Comparison of ENCODE assay signal across 11 cellular contexts in the genomic region with DNA sequence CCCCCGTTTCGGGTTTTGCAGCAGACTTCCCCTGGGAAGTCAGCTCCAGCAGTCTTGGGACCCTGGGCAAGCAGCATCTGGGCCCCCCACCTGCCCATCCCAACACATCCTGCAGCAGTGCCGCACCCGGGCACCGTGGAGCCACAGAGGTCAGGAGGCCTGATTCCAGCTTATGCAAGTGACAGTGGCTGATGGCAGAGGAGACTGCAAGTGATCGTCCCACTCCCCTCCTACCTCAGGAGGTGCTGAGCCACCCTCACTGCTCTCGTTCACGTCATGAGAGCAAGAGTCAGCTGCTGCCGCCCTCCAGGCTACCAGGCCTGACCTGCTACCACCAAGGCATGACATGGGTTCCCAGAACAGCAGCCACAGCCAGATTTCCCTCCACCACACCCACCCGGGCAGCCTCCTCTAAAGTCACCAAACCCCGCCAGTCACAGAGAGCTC. TPM values are rescaled to one million over a fixed set of nuclear protein-coding genes. Genes with fewer than 3 reads are reported as not detected.
DNase-seq lines count a peak whose midpoint lies in the region; ATAC-seq and TF ChIP-seq lines count a peak whose summit lies in the region.
"Had no signal": no experiment of that assay in that cellular context is flagged by ENCODE, and none has a peak within 500 bp of the region (broad histone marks: within the 10 kb centered on the region; RNA-seq: fewer than 3 reads in every experiment).

No MANE protein-coding gene starts in this region.

- intact Hi-C loops in tibial artery (cut with DNase I; ENCODE audit: low total_unique reads) = no loop called here
- intact Hi-C loops in activated CD4-positive, alpha-beta T cell treated with anti-CD3 and anti-CD28 coated beads, Interleukin-2, amount 10 ng/mL, durations not matched to agents 24 days and 14 days (cut with micrococcal nuclease) = no loop called here

- H3K27ac ChIP-seq in tibial artery = peak overlapping the region; percentile 68 to 74

- CTCF ChIA-PET in activated naive CD4-positive, alpha-beta T cell treated with anti-CD3 and anti-CD28 coated beads, Interleukin-2, amount 10 ng/mL, durations not matched to agents 7 days and 5 days (lab: Charles Lee) = no interaction called here

- DNase-seq in activated naive CD4-positive, alpha-beta T cell treated with anti-CD3 and anti-CD28 coated beads, Interleukin-2, amount 50 U/mL, for 72 hours (ENCODE audit: low spot score in 2 of 2) = no peak
- DNase-seq in activated naive CD4-positive, alpha-beta T cell treated with anti-CD3 and anti-CD28 coated beads, Interleukin-2, amount 10 ng/mL, durations not matched to agents 7 days and 5 days = no peak
- no peak for DNase-seq in activated naive CD8-positive, alpha-beta T cell treated with anti-CD3 and anti-CD28 coated beads, Interleukin-2, amount 50 U/mL, for 24 hours
- peak; percentile 52 for DNase-seq in myocyte (ENCODE audit: low read depth)
- DNase-seq in tibial artery = peak in 1 of 2 donors; percentile 63
- no peak for DNase-seq in activated CD4-positive, alpha-beta T cell treated with anti-CD3 and anti-CD28 coated beads, Interleukin-2, amount 10 ng/mL, durations not matched to agents 24 days and 14 days
- DNase-seq in activated gamma-delta T cell (lab: John Stamatoyannopoulos, UW) = no peak
- DNase-seq: activated naive CD4-positive, alpha-beta T cell; immature natural killer cell; T-helper 9 cell had no signal

- peak overlapping the region in 1 of 2 donors; percentile 21 for H3K4me3 ChIP-seq in tibial artery

- TF ChIP-seq CTCF in tibial artery (IDR thresholded peaks at IDR 0.05) = no peak

- no peaks in the 10 kb centered on the region for H3K9me3 ChIP-seq in tibial artery

- H3K36me3 Mint-ChIP-seq in activated naive CD4-positive, alpha-beta T cell treated with anti-CD3 and anti-CD28 coated beads, Interleukin-2, amount 50 U/mL, for 72 hours = peaks cover 32 to 49% of the 10 kb centered on the region in 2 donors
- H3K36me3 Mint-ChIP-seq in activated naive CD4-positive, alpha-beta T cell treated with anti-CD3 and anti-CD28 coated beads, Interleukin-2, amount 10 ng/mL, durations not matched to agents 7 days and 5 days = peaks cover 60% of the 10 kb centered on the region
- H3K36me3 Mint-ChIP-seq in activated naive CD8-positive, alpha-beta T cell treated with anti-CD3 and anti-CD28 coated beads, Interleukin-2, amount 50 U/mL, for 24 hours (ENCODE audit: low read depth) = peaks cover 54% of the 10 kb centered on the region
- peaks cover 42% of the 10 kb centered on the region for H3K36me3 Mint-ChIP-seq in activated CD4-positive, alpha-beta T cell treated with anti-CD3 and anti-CD28 coated beads, Interleukin-2, amount 10 ng/mL, durations not matched to agents 24 days and 14 days (ENCODE audit: low read depth)

- H3K27ac Mint-ChIP-seq in activated naive CD4-positive, alpha-beta T cell treated with anti-CD3 and anti-CD28 coated beads, Interleukin-2, amount 50 U/mL, for 72 hours = peak overlapping the region; percentile 62 to 71
- no peak overlapping the region for H3K27ac Mint-ChIP-seq in activated naive CD4-positive, alpha-beta T cell treated with anti-CD3 and anti-CD28 coated beads, Interleukin-2, amount 10 ng/mL, durations not matched to agents 7 days and 5 days
- H3K27ac Mint-ChIP-seq in activated naive CD8-positive, alpha-beta T cell treated with anti-CD3 and anti-CD28 coated beads, Interleukin-2, amount 50 U/mL, for 24 hours = peak overlapping the region; percentile 62
- H3K27ac Mint-ChIP-seq in activated CD4-positive, alpha-beta T cell treated with anti-CD3 and anti-CD28 coated beads, Interleukin-2, amount 10 ng/mL, durations not matched to agents 24 days and 14 days = no peak overlapping the region

- no peaks in the 10 kb centered on the region for H3K27me3 ChIP-seq in tibial artery

- no peak overlapping the region for H3K4me3 Mint-ChIP-seq in activated naive CD4-positive, alpha-beta T cell treated with anti-CD3 and anti-CD28 coated beads, Interleukin-2, amount 10 ng/mL, durations not matched to agents 7 days and 5 days
- no peak overlapping the region for H3K4me3 Mint-ChIP-seq in activated naive CD8-positive, alpha-beta T cell treated with anti-CD3 and anti-CD28 coated beads, Interleukin-2, amount 50 U/mL, for 24 hours
- H3K4me3 Mint-ChIP-seq in activated CD4-positive, alpha-beta T cell treated with anti-CD3 and anti-CD28 coated beads, Interleukin-2, amount 10 ng/mL, durations not matched to agents 24 days and 14 days = no peak overlapping the region
- H3K4me3 Mint-ChIP-seq: immature natural killer cell had no signal

- H3K4me1 ChIP-seq in tibial artery = peaks cover 0 to 36% (median 21%) of the 10 kb centered on the region in 4 donors

- H3K4me1 Mint-ChIP-seq in activated naive CD4-positive, alpha-beta T cell treated with anti-CD3 and anti-CD28 coated beads, Interleukin-2, amount 10 ng/mL, durations not matched to agents 7 days and 5 days = peaks cover 17% of the 10 kb centered on the region
- peaks cover 23% of the 10 kb centered on the region for H3K4me1 Mint-ChIP-seq in activated naive CD8-positive, alpha-beta T cell treated with anti-CD3 and anti-CD28 coated beads, Interleukin-2, amount 50 U/mL, for 24 hours
- H3K4me1 Mint-ChIP-seq in activated CD4-positive, alpha-beta T cell treated with anti-CD3 and anti-CD28 coated beads, Interleukin-2, amount 10 ng/mL, durations not matched to agents 24 days and 14 days = peaks cover 23% of the 10 kb centered on the region

- H3K27me3 Mint-ChIP-seq in activated naive CD4-positive, alpha-beta T cell treated with anti-CD3 and anti-CD28 coated beads, Interleukin-2, amount 10 ng/mL, durations not matched to agents 7 days and 5 days = no peaks in the 10 kb centered on the region
- H3K27me3 Mint-ChIP-seq in activated naive CD8-positive, alpha-beta T cell treated with anti-CD3 and anti-CD28 coated beads, Interleukin-2, amount 50 U/mL, for 24 hours = no peaks in the 10 kb centered on the region
- H3K27me3 Mint-ChIP-seq in activated CD4-positive, alpha-beta T cell treated with anti-CD3 and anti-CD28 coated beads, Interleukin-2, amount 10 ng/mL, durations not matched to agents 24 days and 14 days = no peaks in the 10 kb centered on the region

- ATAC-seq in activated naive CD4-positive, alpha-beta T cell treated with anti-CD3 and anti-CD28 coated beads, Interleukin-2, amount 50 U/mL, for 72 hours = peak; percentile 6 to 12
- ATAC-seq in activated naive CD8-positive, alpha-beta T cell treated with anti-CD3 and anti-CD28 coated beads, Interleukin-2, amount 50 U/mL, for 24 hours = no peak
- no peak for ATAC-seq in HG02973 (IDR thresholded peaks at IDR 0.05; ENCODE audit: unreplicated experiment)

- peaks cover 5 to 29% (median 27%) of the 10 kb centered on the region in 3 donors for H3K36me3 ChIP-seq in tibial artery

- peaks cover 4 to 8% of the 10 kb centered on the region in 2 donors for H3K9me3 Mint-ChIP-seq in activated naive CD4-positive, alpha-beta T cell treated with anti-CD3 and anti-CD28 coated beads, Interleukin-2, amount 50 U/mL, for 72 hours
- no peaks in the 10 kb centered on the region for H3K9me3 Mint-ChIP-seq in activated naive CD4-positive, alpha-beta T cell treated with anti-CD3 and anti-CD28 coated beads, Interleukin-2, amount 10 ng/mL, durations not matched to agents 7 days and 5 days
- H3K9me3 Mint-ChIP-seq in activated naive CD8-positive, alpha-beta T cell treated with anti-CD3 and anti-CD28 coated beads, Interleukin-2, amount 50 U/mL, for 24 hours = no peaks in the 10 kb centered on the region
- H3K9me3 Mint-ChIP-seq in activated CD4-positive, alpha-beta T cell treated with anti-CD3 and anti-CD28 coated beads, Interleukin-2, amount 10 ng/mL, durations not matched to agents 24 days and 14 days = no peaks in the 10 kb centered on the region
- H3K9me3 Mint-ChIP-seq: immature natural killer cell had no signal

RNA-seq across cellular contexts. Expression of a gene that starts 18.2 kb away (rescaled TPM):
- total RNA-seq in activated naive CD4-positive, alpha-beta T cell treated with anti-CD3 and anti-CD28 coated beads, Interleukin-2, amount 50 U/mL, for 72 hours = 100 to 1,000 TPM in 1 of 2 donors, 10 to 100 TPM in 1; 82.8 to 122 TPM
- total RNA-seq in myocyte = 190 and 199 TPM in 2 replicates
- polyA plus RNA-seq in myocyte (2012) = 207 TPM
- total RNA-seq in activated CD4-positive, alpha-beta T cell treated with anti-CD3 and anti-CD28 coated beads, Interleukin-2, amount 10 ng/mL, durations not matched to agents 24 days and 14 days = 85.3 and 88.4 TPM in 2 replicates

Comparison
In these comparisons a context has a peak if more than half of its experiments do, and no peak if none do; other contexts are left out.
1. H3K27ac Mint-ChIP-seq: peak in activated naive CD4-positive, alpha-beta T cell treated with anti-CD3 and anti-CD28 coated beads, Interleukin-2, amount 50 U/mL, for 72 hours (2 of 2) and activated naive CD8-positive, alpha-beta T cell treated with anti-CD3 and anti-CD28 coated beads, Interleukin-2, amount 50 U/mL, for 24 hours (single experiment); none in activated naive CD4-positive, alpha-beta T cell treated with anti-CD3 and anti-CD28 coated beads, Interleukin-2, amount 10 ng/mL, durations not matched to agents 7 days and 5 days (single experiment) and activated CD4-positive, alpha-beta T cell treated with anti-CD3 and anti-CD28 coated beads, Interleukin-2, amount 10 ng/mL, durations not matched to agents 24 days and 14 days (single experiment).
2. ATAC-seq: peak in activated naive CD4-positive, alpha-beta T cell treated with anti-CD3 and anti-CD28 coated beads, Interleukin-2, amount 50 U/mL, for 72 hours (2 of 2); none in activated naive CD8-positive, alpha-beta T cell treated with anti-CD3 and anti-CD28 coated beads, Interleukin-2, amount 50 U/mL, for 24 hours (single experiment) and HG02973 (single experiment).